1 cellular context compared by ENCODE assay signal in the genomic region with DNA sequence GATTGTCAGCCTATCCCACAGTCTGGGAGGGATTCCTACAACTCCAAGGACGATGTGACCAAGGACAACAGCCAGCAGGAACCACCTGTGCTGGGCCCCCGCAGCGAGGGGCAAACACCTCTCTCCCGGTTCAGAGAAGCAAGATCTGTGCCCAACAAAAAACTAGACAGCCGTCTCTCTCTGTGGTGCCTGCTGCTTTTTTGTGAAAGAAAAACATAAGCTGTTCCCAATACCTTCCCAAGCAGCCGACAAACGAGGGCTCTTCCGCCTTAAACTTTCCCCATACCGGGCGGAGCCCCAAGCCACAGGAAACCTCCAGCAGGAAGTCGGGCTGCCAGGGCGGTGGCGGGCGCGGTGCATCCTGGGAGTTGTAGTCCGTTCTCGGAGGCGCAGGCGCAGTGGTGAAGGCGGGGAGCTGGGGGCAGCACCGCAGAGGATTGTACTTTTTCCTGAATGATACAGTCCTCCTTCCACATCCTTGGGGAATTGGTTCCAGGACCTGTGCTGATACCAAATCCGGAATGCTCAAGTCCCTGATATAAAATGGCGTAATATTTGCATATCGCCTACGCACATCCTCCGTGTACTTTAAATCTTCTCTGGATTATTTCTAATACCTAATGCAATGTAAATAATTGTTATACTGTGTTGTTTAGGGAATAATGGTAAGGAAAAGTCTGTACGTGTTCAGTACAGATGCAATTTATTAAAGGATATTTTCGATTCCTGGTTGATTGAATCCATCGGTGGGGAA.
TF ChIP-seq lines count a peak whose summit lies in the region.

No MANE protein-coding gene starts in this region.

TF ChIP-seq in HepG2, 621 proteins besides CTCF, POLR2A, EP300 and RAD21 (continued from another document and continues in another):
- no peak for TF ChIP-seq ATF4 (CRISPR knock-in tag; IDR thresholded peaks at IDR 0.05)
- TF ChIP-seq, protein P1, sequence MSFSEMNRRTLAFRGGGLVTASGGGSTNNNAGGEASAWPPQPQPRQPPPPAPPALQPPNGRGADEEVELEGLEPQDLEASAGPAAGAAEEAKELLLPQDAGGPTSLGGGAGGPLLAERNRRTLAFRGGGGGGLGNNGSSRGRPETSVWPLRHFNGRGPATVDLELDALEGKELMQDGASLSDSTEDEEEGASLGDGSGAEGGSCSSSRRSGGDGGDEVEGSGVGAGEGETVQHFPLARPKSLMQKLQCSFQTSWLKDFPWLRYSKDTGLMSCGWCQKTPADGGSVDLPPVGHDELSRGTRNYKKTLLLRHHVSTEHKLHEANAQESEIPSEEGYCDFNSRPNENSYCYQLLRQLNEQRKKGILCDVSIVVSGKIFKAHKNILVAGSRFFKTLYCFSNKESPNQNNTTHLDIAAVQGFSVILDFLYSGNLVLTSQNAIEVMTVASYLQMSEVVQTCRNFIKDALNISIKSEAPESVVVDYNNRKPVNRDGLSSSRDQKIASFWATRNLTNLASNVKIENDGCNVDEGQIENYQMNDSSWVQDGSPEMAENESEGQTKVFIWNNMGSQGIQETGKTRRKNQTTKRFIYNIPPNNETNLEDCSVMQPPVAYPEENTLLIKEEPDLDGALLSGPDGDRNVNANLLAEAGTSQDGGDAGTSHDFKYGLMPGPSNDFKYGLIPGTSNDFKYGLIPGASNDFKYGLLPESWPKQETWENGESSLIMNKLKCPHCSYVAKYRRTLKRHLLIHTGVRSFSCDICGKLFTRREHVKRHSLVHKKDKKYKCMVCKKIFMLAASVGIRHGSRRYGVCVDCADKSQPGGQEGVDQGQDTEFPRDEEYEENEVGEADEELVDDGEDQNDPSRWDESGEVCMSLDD (CRISPR knock-in tag; IDR thresholded peaks at IDR 0.05; ENCODE audit: borderline replicate concordance), result no peak
- TF ChIP-seq PAWR (CRISPR knock-in tag; IDR thresholded peaks at IDR 0.05; ENCODE audit: borderline replicate concordance), result no peak
- TF ChIP-seq KDM4B (CRISPR knock-in tag; IDR thresholded peaks at IDR 0.05), result no peak; the same call in 1 of the 2 replicates
- no peak for TF ChIP-seq ZSCAN22 (CRISPR knock-in tag; IDR thresholded peaks at IDR 0.05)
- no peak for TF ChIP-seq ZNF724P (CRISPR knock-in tag; IDR thresholded peaks at IDR 0.05; ENCODE audit: borderline replicate concordance)
- TF ChIP-seq, protein P2, sequence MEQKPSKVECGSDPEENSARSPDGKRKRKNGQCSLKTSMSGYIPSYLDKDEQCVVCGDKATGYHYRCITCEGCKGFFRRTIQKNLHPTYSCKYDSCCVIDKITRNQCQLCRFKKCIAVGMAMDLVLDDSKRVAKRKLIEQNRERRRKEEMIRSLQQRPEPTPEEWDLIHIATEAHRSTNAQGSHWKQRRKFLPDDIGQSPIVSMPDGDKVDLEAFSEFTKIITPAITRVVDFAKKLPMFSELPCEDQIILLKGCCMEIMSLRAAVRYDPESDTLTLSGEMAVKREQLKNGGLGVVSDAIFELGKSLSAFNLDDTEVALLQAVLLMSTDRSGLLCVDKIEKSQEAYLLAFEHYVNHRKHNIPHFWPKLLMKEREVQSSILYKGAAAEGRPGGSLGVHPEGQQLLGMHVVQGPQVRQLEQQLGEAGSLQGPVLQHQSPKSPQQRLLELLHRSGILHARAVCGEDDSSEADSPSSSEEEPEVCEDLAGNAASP (CRISPR knock-in tag; IDR thresholded peaks at IDR 0.05; ENCODE audit: borderline replicate concordance), result no peak
- TF ChIP-seq SMAD1 (CRISPR knock-in tag; IDR thresholded peaks at IDR 0.05; ENCODE audit: borderline replicate concordance, low read depth), result no peak
- TF ChIP-seq XBP1 (CRISPR knock-in tag; IDR thresholded peaks at IDR 0.05), result no peak
- no peak for TF ChIP-seq PHF21A (CRISPR knock-in tag; IDR thresholded peaks at IDR 0.05)
- no peak for TF ChIP-seq ZNF136 (CRISPR knock-in tag; IDR thresholded peaks at IDR 0.05; ENCODE audit: low read depth)
- TF ChIP-seq BHLHE40 (IDR thresholded peaks at IDR 0.05; ENCODE audit: low read length), result no peak
- no peak for TF ChIP-seq NPAS2 (CRISPR knock-in tag; IDR thresholded peaks at IDR 0.05; ENCODE audit: borderline replicate concordance)
- TF ChIP-seq, protein P3, sequence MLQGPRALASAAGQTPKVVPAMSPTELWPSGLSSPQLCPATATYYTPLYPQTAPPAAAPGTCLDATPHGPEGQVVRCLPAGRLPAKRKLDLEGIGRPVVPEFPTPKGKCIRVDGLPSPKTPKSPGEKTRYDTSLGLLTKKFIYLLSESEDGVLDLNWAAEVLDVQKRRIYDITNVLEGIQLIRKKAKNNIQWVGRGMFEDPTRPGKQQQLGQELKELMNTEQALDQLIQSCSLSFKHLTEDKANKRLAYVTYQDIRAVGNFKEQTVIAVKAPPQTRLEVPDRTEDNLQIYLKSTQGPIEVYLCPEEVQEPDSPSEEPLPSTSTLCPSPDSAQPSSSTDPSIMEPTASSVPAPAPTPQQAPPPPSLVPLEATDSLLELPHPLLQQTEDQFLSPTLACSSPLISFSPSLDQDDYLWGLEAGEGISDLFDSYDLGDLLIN (CRISPR knock-in tag; IDR thresholded peaks at IDR 0.05; ENCODE audit: borderline replicate concordance), result no peak
- no peak for TF ChIP-seq ZNF354B (CRISPR knock-in tag; IDR thresholded peaks at IDR 0.05)
- TF ChIP-seq ISX (CRISPR knock-in tag; conservative IDR thresholded peaks at IDR 0.05), result no peak
- no peak for TF ChIP-seq ZNF263 (CRISPR knock-in tag; IDR thresholded peaks at IDR 0.05)
- no peak; the same call in 1 of the 2 replicates for TF ChIP-seq SALL2 (CRISPR knock-in tag; IDR thresholded peaks at IDR 0.05)
- 0 out of 2 replicates have a peak, but pooled peaks have one; percentile 20 for TF ChIP-seq MYPOP (CRISPR knock-in tag; IDR thresholded peaks at IDR 0.05)
- no peak for TF ChIP-seq MTERF4 (CRISPR knock-in tag; IDR thresholded peaks at IDR 0.05)
- no peak for TF ChIP-seq ZNF572 (CRISPR knock-in tag; IDR thresholded peaks at IDR 0.05)
- TF ChIP-seq, protein P4, sequence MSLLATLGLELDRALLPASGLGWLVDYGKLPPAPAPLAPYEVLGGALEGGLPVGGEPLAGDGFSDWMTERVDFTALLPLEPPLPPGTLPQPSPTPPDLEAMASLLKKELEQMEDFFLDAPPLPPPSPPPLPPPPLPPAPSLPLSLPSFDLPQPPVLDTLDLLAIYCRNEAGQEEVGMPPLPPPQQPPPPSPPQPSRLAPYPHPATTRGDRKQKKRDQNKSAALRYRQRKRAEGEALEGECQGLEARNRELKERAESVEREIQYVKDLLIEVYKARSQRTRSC (CRISPR knock-in tag; IDR thresholded peaks at IDR 0.05; ENCODE audit: low read depth), result no peak
- TF ChIP-seq ZMAT3 (CRISPR knock-in tag; conservative IDR thresholded peaks at IDR 0.05), result no peak
- TF ChIP-seq KAT2B (IDR thresholded peaks at IDR 0.05; ENCODE audit: borderline replicate concordance, low read depth, low read length), result no peak
- no peak for TF ChIP-seq CREB1 (IDR thresholded peaks at IDR 0.05)
- peak; percentile 60 for TF ChIP-seq CREB1 (CRISPR knock-in tag; IDR thresholded peaks at IDR 0.05)
- 0 out of 2 replicates have a peak, but pooled peaks have one; percentile 22 for TF ChIP-seq ZNF430 (CRISPR knock-in tag; IDR thresholded peaks at IDR 0.05)
- TF ChIP-seq MATR3 (CRISPR knock-in tag; IDR thresholded peaks at IDR 0.05), result no peak
- peak; percentile 38; the same call in 1 of the 2 replicates for TF ChIP-seq GATA4 (IDR thresholded peaks at IDR 0.05; ENCODE audit: borderline replicate concordance, low read depth)
- TF ChIP-seq, protein P5, sequence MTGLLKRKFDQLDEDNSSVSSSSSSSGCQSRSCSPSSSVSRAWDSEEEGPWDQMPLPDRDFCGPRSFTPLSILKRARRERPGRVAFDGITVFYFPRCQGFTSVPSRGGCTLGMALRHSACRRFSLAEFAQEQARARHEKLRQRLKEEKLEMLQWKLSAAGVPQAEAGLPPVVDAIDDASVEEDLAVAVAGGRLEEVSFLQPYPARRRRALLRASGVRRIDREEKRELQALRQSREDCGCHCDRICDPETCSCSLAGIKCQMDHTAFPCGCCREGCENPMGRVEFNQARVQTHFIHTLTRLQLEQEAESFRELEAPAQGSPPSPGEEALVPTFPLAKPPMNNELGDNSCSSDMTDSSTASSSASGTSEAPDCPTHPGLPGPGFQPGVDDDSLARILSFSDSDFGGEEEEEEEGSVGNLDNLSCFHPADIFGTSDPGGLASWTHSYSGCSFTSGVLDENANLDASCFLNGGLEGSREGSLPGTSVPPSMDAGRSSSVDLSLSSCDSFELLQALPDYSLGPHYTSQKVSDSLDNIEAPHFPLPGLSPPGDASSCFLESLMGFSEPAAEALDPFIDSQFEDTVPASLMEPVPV (CRISPR knock-in tag; IDR thresholded peaks at IDR 0.05), result no peak
- no peak for TF ChIP-seq SCMH1 (CRISPR knock-in tag; IDR thresholded peaks at IDR 0.05; ENCODE audit: borderline replicate concordance)
- TF ChIP-seq, protein P6, sequence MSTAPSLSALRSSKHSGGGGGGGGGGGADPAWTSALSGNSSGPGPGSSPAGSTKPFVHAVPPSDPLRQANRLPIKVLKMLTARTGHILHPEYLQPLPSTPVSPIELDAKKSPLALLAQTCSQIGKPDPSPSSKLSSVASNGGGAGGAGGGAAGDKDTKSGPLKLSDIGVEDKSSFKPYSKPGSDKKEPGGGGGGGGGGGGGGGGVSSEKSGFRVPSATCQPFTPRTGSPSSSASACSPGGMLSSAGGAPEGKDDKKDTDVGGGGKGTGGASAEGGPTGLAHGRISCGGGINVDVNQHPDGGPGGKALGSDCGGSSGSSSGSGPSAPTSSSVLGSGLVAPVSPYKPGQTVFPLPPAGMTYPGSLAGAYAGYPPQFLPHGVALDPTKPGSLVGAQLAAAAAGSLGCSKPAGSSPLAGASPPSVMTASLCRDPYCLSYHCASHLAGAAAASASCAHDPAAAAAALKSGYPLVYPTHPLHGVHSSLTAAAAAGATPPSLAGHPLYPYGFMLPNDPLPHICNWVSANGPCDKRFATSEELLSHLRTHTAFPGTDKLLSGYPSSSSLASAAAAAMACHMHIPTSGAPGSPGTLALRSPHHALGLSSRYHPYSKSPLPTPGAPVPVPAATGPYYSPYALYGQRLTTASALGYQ (CRISPR knock-in tag; IDR thresholded peaks at IDR 0.05), result no peak
- no peak for TF ChIP-seq ZNF510 (CRISPR knock-in tag; IDR thresholded peaks at IDR 0.05; ENCODE audit: low read depth)
- TF ChIP-seq TRIM24 (CRISPR knock-in tag; IDR thresholded peaks at IDR 0.05), result no peak
- no peak for TF ChIP-seq ZNF451 (CRISPR knock-in tag; IDR thresholded peaks at IDR 0.05)
- peak; percentile 46 for TF ChIP-seq ASH2L (IDR thresholded peaks at IDR 0.05; ENCODE audit: insufficient read length, low read depth, low read length)
- no peak for TF ChIP-seq RORA (CRISPR knock-in tag; IDR thresholded peaks at IDR 0.05)
- TF ChIP-seq ZNF20 (CRISPR knock-in tag; IDR thresholded peaks at IDR 0.05), result no peak
- peak; percentile 57; the same call in 1 of the 2 replicates for TF ChIP-seq ZSCAN25 (CRISPR knock-in tag; IDR thresholded peaks at IDR 0.05)
- peak; percentile 15 for TF ChIP-seq ZNF883 (CRISPR knock-in tag; IDR thresholded peaks at IDR 0.05; ENCODE audit: not compliant biosample characterization)
- TF ChIP-seq BORCS8-MEF2B (CRISPR knock-in tag; IDR thresholded peaks at IDR 0.05), result no peak
- no peak for TF ChIP-seq HNF4A (CRISPR knock-in tag; IDR thresholded peaks at IDR 0.05)
- no peak for TF ChIP-seq ZNF260 (CRISPR knock-in tag; IDR thresholded peaks at IDR 0.05; ENCODE audit: borderline replicate concordance, low read depth)
- no peak for TF ChIP-seq ZNF296 (CRISPR knock-in tag; conservative IDR thresholded peaks at IDR 0.05)
- TF ChIP-seq, protein P7, sequence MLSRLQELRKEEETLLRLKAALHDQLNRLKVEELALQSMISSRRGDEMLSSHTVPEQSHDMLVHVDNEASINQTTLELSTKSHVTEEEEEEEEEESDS (CRISPR knock-in tag; IDR thresholded peaks at IDR 0.05; ENCODE audit: borderline replicate concordance), result no peak
- TF ChIP-seq MTA3 (CRISPR knock-in tag; IDR thresholded peaks at IDR 0.05), result no peak
- no peak for TF ChIP-seq MEIS2 (CRISPR knock-in tag; IDR thresholded peaks at IDR 0.05)
- TF ChIP-seq SRF (IDR thresholded peaks at IDR 0.05; ENCODE audit: low read depth, low read length), result no peak
- TF ChIP-seq ZNF749 (CRISPR knock-in tag; IDR thresholded peaks at IDR 0.05; ENCODE audit: borderline replicate concordance), result no peak
- TF ChIP-seq ZNF816 (CRISPR knock-in tag; IDR thresholded peaks at IDR 0.05; ENCODE audit: borderline replicate concordance), result peak; percentile 87
- peak; percentile 19; the same call in 1 of the 2 replicates for TF ChIP-seq KMT2B (CRISPR knock-in tag; IDR thresholded peaks at IDR 0.05)
- TF ChIP-seq HOXA7 (CRISPR knock-in tag; IDR thresholded peaks at IDR 0.05), result no peak
- TF ChIP-seq CHCHD3 (CRISPR knock-in tag; IDR thresholded peaks at IDR 0.05), result 0 out of 2 replicates have a peak, but pooled peaks have one; percentile 45
- TF ChIP-seq SUZ12 (IDR thresholded peaks at IDR 0.05; ENCODE audit: low read depth, low read length), result peak; percentile 81
- no peak for TF ChIP-seq EZH2 (conservative IDR thresholded peaks at IDR 0.05; ENCODE audit: low read depth, low read length)
- peak; percentile 72 for TF ChIP-seq PHF8 (CRISPR knock-in tag; IDR thresholded peaks at IDR 0.05)
- TF ChIP-seq, protein P8, sequence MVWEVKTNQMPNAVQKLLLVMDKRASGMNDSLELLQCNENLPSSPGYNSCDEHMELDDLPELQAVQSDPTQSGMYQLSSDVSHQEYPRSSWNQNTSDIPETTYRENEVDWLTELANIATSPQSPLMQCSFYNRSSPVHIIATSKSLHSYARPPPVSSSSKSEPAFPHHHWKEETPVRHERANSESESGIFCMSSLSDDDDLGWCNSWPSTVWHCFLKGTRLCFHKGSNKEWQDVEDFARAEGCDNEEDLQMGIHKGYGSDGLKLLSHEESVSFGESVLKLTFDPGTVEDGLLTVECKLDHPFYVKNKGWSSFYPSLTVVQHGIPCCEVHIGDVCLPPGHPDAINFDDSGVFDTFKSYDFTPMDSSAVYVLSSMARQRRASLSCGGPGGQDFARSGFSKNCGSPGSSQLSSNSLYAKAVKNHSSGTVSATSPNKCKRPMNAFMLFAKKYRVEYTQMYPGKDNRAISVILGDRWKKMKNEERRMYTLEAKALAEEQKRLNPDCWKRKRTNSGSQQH (CRISPR knock-in tag; IDR thresholded peaks at IDR 0.05; ENCODE audit: low read depth), result no peak
